ENCODE assay signal across 16 cellular contexts in genomic region chr20:58621906-58622548, GRCh38. TPM values are rescaled to one million over a fixed set of nuclear protein-coding genes. Genes with fewer than 3 reads are reported as not detected.
DNase-seq lines count a peak whose midpoint lies in the region; ATAC-seq and TF ChIP-seq lines count a peak whose summit lies in the region.
"Had no signal": no experiment of that assay in that cellular context is flagged by ENCODE, and none has a peak within 500 bp of the region (broad histone marks: within the 10 kb centered on the region; RNA-seq: fewer than 3 reads in every experiment).

No MANE protein-coding gene starts in this region.

- no peaks in the 10 kb centered on the region for H3K27me3 ChIP-seq in SU-DHL-6 (ENCODE audit: low read length)
- no peaks in the 10 kb centered on the region for H3K27me3 ChIP-seq in CD4-positive, alpha-beta memory T cell (ENCODE audit: insufficient read depth, low read length)
- H3K27me3 ChIP-seq: BLaER1, thyroid gland had no signal

- TF ChIP-seq CTCF in 22Rv1 (IDR thresholded peaks at IDR 0.05) (peak; percentile 17; the same call in 1 of the 2 replicates), GM12872 (IDR thresholded peaks at IDR 0.05; ENCODE audit: insufficient read depth, low read depth, low read length) (peak; percentile 46; the same call in 1 of the 3 replicates), SU-DHL-6 (IDR thresholded peaks at IDR 0.05; ENCODE audit: insufficient read depth, low read length, poor library complexity, severe bottlenecking) (peak; percentile 12), fibroblast of villous mesenchyme (IDR thresholded peaks at IDR 0.05; ENCODE audit: insufficient read depth, low read depth, low read length) (peak; percentile 39)

- no peaks in the 10 kb centered on the region for H3F3A ChIP-seq in SU-DHL-6 (ENCODE audit: insufficient read depth)

- no peaks in the 10 kb centered on the region for H3K36me3 Mint-ChIP-seq in activated CD8-positive, alpha-beta memory T cell treated with anti-CD3 and anti-CD28 coated beads, Interleukin-2, amount 10 ng/mL, durations not matched to agents 7 days and 5 days
- no peaks in the 10 kb centered on the region for H3K36me3 Mint-ChIP-seq in CD4-positive, alpha-beta memory T cell

- H3K27me3 Mint-ChIP-seq in activated CD8-positive, alpha-beta memory T cell treated with anti-CD3 and anti-CD28 coated beads, Interleukin-2, amount 10 ng/mL, durations not matched to agents 7 days and 5 days, result peaks cover 7% of the 10 kb centered on the region
- H3K27me3 Mint-ChIP-seq in CD4-positive, alpha-beta memory T cell, result peaks cover 13 to 23% of the 10 kb centered on the region in 2 donors

- H3K9me3 ChIP-seq in SU-DHL-6 (ENCODE audit: insufficient read depth, low read length), result no peaks in the 10 kb centered on the region
- no peaks in the 10 kb centered on the region for H3K9me3 ChIP-seq in CD4-positive, alpha-beta memory T cell (ENCODE audit: control insufficient read depth in 1 of 2, low read length in 2 of 2)
- H3K9me3 ChIP-seq: gastrocnemius medialis, mucosa of descending colon, thyroid gland had no signal

- no peaks in the 10 kb centered on the region for H3K4me1 ChIP-seq in CD4-positive, alpha-beta memory T cell (ENCODE audit: insufficient read depth, low read length)
- H3K4me1 ChIP-seq: gastrocnemius medialis, thyroid gland had no signal

- no peaks in the 10 kb centered on the region for H3K79me2 ChIP-seq in SU-DHL-6 (ENCODE audit: insufficient read depth, low read length)

- H4K20me1 ChIP-seq in SU-DHL-6 (ENCODE audit: low read depth, low read length), result no peaks in the 10 kb centered on the region
- H4K20me1 ChIP-seq: BLaER1 had no signal

- POLR2A ChIA-PET in CD4-positive, alpha-beta memory T cell (lab: Charles Lee; ENCODE audit: partially characterized antibody), result interaction anchor here (1.2 kb wide), 1 partner anchor 30 kb away, joined by 6 read pairs; no protein-coding TSS in a partner anchor

- intact Hi-C loops in CD4-positive, alpha-beta memory T cell (cut with micrococcal nuclease), result no loop called here

- no peaks in the 10 kb centered on the region for H3K9me3 Mint-ChIP-seq in activated CD8-positive, alpha-beta memory T cell treated with anti-CD3 and anti-CD28 coated beads, Interleukin-2, amount 10 ng/mL, durations not matched to agents 7 days and 5 days (ENCODE audit: low read depth)
- H3K9me3 Mint-ChIP-seq in CD4-positive, alpha-beta memory T cell, result peaks cover 0 to 4% (median 0%) of the 10 kb centered on the region in 8 donors

- no peak overlapping the region for H3K27ac Mint-ChIP-seq in activated CD8-positive, alpha-beta memory T cell treated with anti-CD3 and anti-CD28 coated beads, Interleukin-2, amount 10 ng/mL, durations not matched to agents 7 days and 5 days
- H3K27ac Mint-ChIP-seq in CD4-positive, alpha-beta memory T cell, result no peak overlapping the region

- H3K27ac ChIP-seq in 22Rv1 (no peak overlapping the region), SU-DHL-6 (ENCODE audit: low read depth, low read length) (no peak overlapping the region)
- no peak overlapping the region for H3K27ac ChIP-seq in CD4-positive, alpha-beta memory T cell (ENCODE audit: low read depth, low read length)
- H3K27ac ChIP-seq: BLaER1, gastrocnemius medialis, GM23248, thyroid gland had no signal

- H3K4me3 ChIP-seq in SU-DHL-6 (ENCODE audit: insufficient read depth, low read length, poor library complexity, severe bottlenecking) (no peak overlapping the region), fibroblast of villous mesenchyme (ENCODE audit: low read depth, low read length) (no peak overlapping the region)
- H3K4me3 ChIP-seq in CD4-positive, alpha-beta memory T cell (ENCODE audit: low read length in 2 of 2), result no peak overlapping the region
- H3K4me3 ChIP-seq: BLaER1, gastrocnemius medialis, GM23248, mucosa of descending colon, thyroid gland had no signal

- H2AFZ ChIP-seq in SU-DHL-6 (ENCODE audit: low read depth, low read length, severe bottlenecking), result no peak overlapping the region
- H2AFZ ChIP-seq: GM23248 had no signal

- no peaks in the 10 kb centered on the region for H3K36me3 ChIP-seq in SU-DHL-6 (ENCODE audit: low read length)
- no peaks in the 10 kb centered on the region for H3K36me3 ChIP-seq in CD4-positive, alpha-beta memory T cell (ENCODE audit: insufficient read depth, low read length)
- H3K36me3 ChIP-seq: BLaER1, gastrocnemius medialis, thyroid gland had no signal

- no peaks in the 10 kb centered on the region for H3K9me2 ChIP-seq in SU-DHL-6 (replicated peaks; ENCODE audit: insufficient read depth, low read length)

- H3K4me3 Mint-ChIP-seq in activated CD8-positive, alpha-beta memory T cell treated with anti-CD3 and anti-CD28 coated beads, Interleukin-2, amount 10 ng/mL, durations not matched to agents 7 days and 5 days, result no peak overlapping the region
- no peak overlapping the region for H3K4me3 Mint-ChIP-seq in CD4-positive, alpha-beta memory T cell

- DNase-seq in fibroblast of villous mesenchyme (ENCODE audit: low read depth), result no peak
- no peak for DNase-seq in activated CD8-positive, alpha-beta memory T cell treated with anti-CD3 and anti-CD28 coated beads, Interleukin-2, amount 10 ng/mL, durations not matched to agents 7 days and 5 days
- DNase-seq in GF-D8 (lab: John Stamatoyannopoulos, UW), result no peak
- DNase-seq in CD4-positive, alpha-beta memory T cell, result no peak
- no peak for DNase-seq in islet precursor cell
- DNase-seq: activated CD4-positive, alpha-beta T cell treated with anti-CD3 and anti-CD28 coated beads, Interleukin-2, amount 50 U/mL, for 48 hours; anterior cingulate cortex; gastrocnemius medialis; mucosa of descending colon; NCI-H82; thyroid gland had no signal

- no peak for ATAC-seq in activated CD8-positive, alpha-beta memory T cell treated with anti-CD3 and anti-CD28 coated beads, Interleukin-2, amount 10 ng/mL, durations not matched to agents 7 days and 5 days
- ATAC-seq: gastrocnemius medialis had no signal

- H3K9ac ChIP-seq in SU-DHL-6 (ENCODE audit: low read length), result no peak overlapping the region
- H3K9ac ChIP-seq: BLaER1, GM23248 had no signal

- CTCF ChIA-PET in activated CD8-positive, alpha-beta memory T cell treated with anti-CD3 and anti-CD28 coated beads, Interleukin-2, amount 10 ng/mL, durations not matched to agents 7 days and 5 days (lab: Charles Lee), result interaction anchor here (0.9 kb wide), 1 partner anchor 29 kb away, joined by 3 read pairs; the partner anchor contains the start of gene STX16
- CTCF ChIA-PET in CD4-positive, alpha-beta memory T cell (lab: Charles Lee; ENCODE audit: partially characterized antibody), result interaction anchor here (0.8 to 1.6 kb wide), 2 partner anchors 26 to 37 kb away, joined by 3 read pairs; no protein-coding TSS in a partner anchor

- no peak overlapping the region for H3K4me2 ChIP-seq in SU-DHL-6 (ENCODE audit: low read depth, low read length, poor library complexity, severe bottlenecking)
- H3K4me2 ChIP-seq: BLaER1 had no signal

- peaks cover 2% of the 10 kb centered on the region for H3K4me1 Mint-ChIP-seq in activated CD8-positive, alpha-beta memory T cell treated with anti-CD3 and anti-CD28 coated beads, Interleukin-2, amount 10 ng/mL, durations not matched to agents 7 days and 5 days
- peaks cover 0 to 10% (median 5%) of the 10 kb centered on the region in 4 donors for H3K4me1 Mint-ChIP-seq in CD4-positive, alpha-beta memory T cell

RNA-seq across cellular contexts. Expression of gene STX16, which starts 29.1 kb away (rescaled TPM):
- 25.4 and 34.1 TPM in 2 replicates for total RNA-seq in fibroblast of villous mesenchyme
- total RNA-seq in activated CD8-positive, alpha-beta memory T cell treated with anti-CD3 and anti-CD28 coated beads, Interleukin-2, amount 10 ng/mL, durations not matched to agents 7 days and 5 days, result 100 to 1,000 TPM; 120 to 165 TPM
- total RNA-seq in CD4-positive, alpha-beta memory T cell, result 100 to 1,000 TPM; 158 to 167 TPM
- 10 to 100 TPM; 16.5 to 24.5 TPM for polyA plus RNA-seq in CD4-positive, alpha-beta memory T cell
